ENCODE assay signal across 21 cellular contexts in genomic region chr3:62630664-62631063, GRCh38.
DNase-seq lines count a peak whose midpoint lies in the region; ATAC-seq, FAIRE-seq and TF ChIP-seq lines count a peak whose summit lies in the region.
"Had no signal": no experiment of that assay in that cellular context is flagged by ENCODE, and none has a peak within 500 bp of the region (broad histone marks: within the 10 kb centered on the region; RNA-seq: fewer than 3 reads in every experiment).

No MANE protein-coding gene starts in this region.

- H3K9me3 ChIP-seq in HepG2 (ENCODE audit: low read length) (no peaks in the 10 kb centered on the region), right lobe of liver (no peaks in the 10 kb centered on the region), Loucy (ENCODE audit: insufficient read depth, low read depth, low read length) (no peaks in the 10 kb centered on the region)
- H3K9me3 ChIP-seq: Caco-2 had no signal

- BruUV-seq in HepG2 (replicated peaks; lab: Mats Ljungman, UMichigan), result no TSS peak

- no peak for FAIRE-seq in HepG2 (lab: Jason Lieb, UNC)
- FAIRE-seq: GM12878, GM19239, H54, K562 had no signal

- no peaks in the 10 kb centered on the region for H3K9me2 ChIP-seq in Loucy (replicated peaks; ENCODE audit: low read depth, low read length)

- ATAC-seq in HepG2, result no peak
- ATAC-seq in right lobe of liver, result no peak
- ATAC-seq: GM12878, K562 had no signal

- no peaks in the 10 kb centered on the region for H3K36me3 ChIP-seq in HepG2 (replicated peaks in 1 of 2; ENCODE audit: control insufficient read depth in 1 of 2, insufficient read depth in 2 of 2, low read length in 2 of 2)
- H3K36me3 ChIP-seq in right lobe of liver, result no peaks in the 10 kb centered on the region
- H3K36me3 ChIP-seq in Loucy (ENCODE audit: insufficient read depth, low read length), result no peaks in the 10 kb centered on the region

- H3K4me1 ChIP-seq in HepG2 (ENCODE audit: insufficient read depth, low read length), result no peaks in the 10 kb centered on the region
- no peaks in the 10 kb centered on the region for H3K4me1 ChIP-seq in right lobe of liver
- H3K4me1 ChIP-seq in Loucy (ENCODE audit: insufficient read depth, low read length, poor library complexity, severe bottlenecking), result peaks cover 46% of the 10 kb centered on the region
- H3K4me1 ChIP-seq: Caco-2 had no signal

- H3K4me2 ChIP-seq in HepG2 (ENCODE audit: low read depth, low read length), result no peak overlapping the region
- H3K4me2 ChIP-seq in Loucy (ENCODE audit: low read depth, low read length, poor library complexity, severe bottlenecking), result peak overlapping the region; percentile 21

- no peak for TF ChIP-seq RAD21 in HepG2 (CRISPR knock-in tag; IDR thresholded peaks at IDR 0.05)

- DNase-seq in HepG2 (ENCODE audit: low spot score) (no peak), right lobe of liver (no peak), DMS79 treated with DMSO at 0.1 percent for 48 hours (lab: John Stamatoyannopoulos, UW) (peak; percentile 75), retinal pigment epithelial cell (ENCODE audit: low read depth) (peak; percentile 9), NCI-H748 (lab: John Stamatoyannopoulos, UW; ENCODE audit: unreplicated experiment) (no peak), substantia nigra (lab: John Stamatoyannopoulos, UW) (no peak), NCI-H345 (lab: John Stamatoyannopoulos, UW) (no peak)
- DNase-seq: 8988T; Caco-2; CD4-positive, alpha-beta T cell; DMS153; DND-41; EL; GM23248; HCEC 1CT had no signal

- no peak for TF ChIP-seq CTCF in HepG2 (CRISPR knock-in tag; IDR thresholded peaks at IDR 0.05)
- no peak for TF ChIP-seq CTCF in right lobe of liver (IDR thresholded peaks at IDR 0.05)
- no peak for TF ChIP-seq CTCF in Loucy (conservative IDR thresholded peaks at IDR 0.05; ENCODE audit: low read length)
- TF ChIP-seq CTCF in retinal pigment epithelial cell (conservative IDR thresholded peaks at IDR 0.05; ENCODE audit: low read depth, low read length), result no peak

- H3K79me2 ChIP-seq in HepG2 (ENCODE audit: insufficient read depth, low read length) (no peaks in the 10 kb centered on the region), Loucy (ENCODE audit: insufficient read depth, low read length) (no peaks in the 10 kb centered on the region)

- no peak for TF ChIP-seq POLR2A in HepG2 (IDR thresholded peaks at IDR 0.05; ENCODE audit: insufficient read depth in 1 of 2, low read depth in 2 of 2, low read length in 2 of 2)
- TF ChIP-seq POLR2A in right lobe of liver (IDR thresholded peaks at IDR 0.05), result no peak

- H3K4me3 ChIP-seq in HepG2 (replicated peaks in 1 of 3; ENCODE audit: insufficient read depth in 1 of 3, low read depth in 2 of 3, low read length in 3 of 3), result no peak overlapping the region
- no peak overlapping the region for H3K4me3 ChIP-seq in right lobe of liver
- peak overlapping the region; percentile 4 for H3K4me3 ChIP-seq in Loucy (ENCODE audit: low read length, poor library complexity, severe bottlenecking)
- no peak overlapping the region for H3K4me3 ChIP-seq in retinal pigment epithelial cell (ENCODE audit: low read length)
- H3K4me3 ChIP-seq: GM12878, GM23248, K562 had no signal

- TF ChIP-seq EP300 in HepG2 (IDR thresholded peaks at IDR 0.05; ENCODE audit: low read depth in 2 of 2, low read length in 2 of 2) (no peak), HepG2 (CRISPR knock-in tag; IDR thresholded peaks at IDR 0.05; ENCODE audit: borderline replicate concordance) (no peak)

- intact Hi-C loops in HepG2 (cut with micrococcal nuclease; ENCODE audit: unreplicated experiment) (no loop called here), right lobe of liver (cut with DNase I) (no loop called here)

- POLR2A ChIA-PET in HepG2 (lab: Yijun Ruan, JAX), result no interaction called here

- in situ Hi-C loops in HepG2 (cut with HindIII; ENCODE audit: extremely low pct_ligation_motif_present, low pct_unique_long_range_greater_than_20kb), result loop anchor here (25.0 kb wide), 1 partner anchor 1182 kb away; the partner anchor contains the start of gene C3orf49

- CTCF ChIA-PET in HepG2 (lab: Yijun Ruan, JAX; ENCODE audit: low intra/inter-chr PET ratio, low total read pairs), result no interaction called here

- H3K27me3 ChIP-seq in HepG2 (ENCODE audit: control insufficient read depth in 1 of 2, insufficient read depth in 2 of 2, low read length in 2 of 2), result no peaks in the 10 kb centered on the region
- H3K27me3 ChIP-seq in right lobe of liver, result no peaks in the 10 kb centered on the region
- no peaks in the 10 kb centered on the region for H3K27me3 ChIP-seq in Loucy (ENCODE audit: insufficient read depth, low read length, poor library complexity, severe bottlenecking)

- H3F3A ChIP-seq in Loucy (ENCODE audit: low read depth), result no peaks in the 10 kb centered on the region

- H3K9ac ChIP-seq in HepG2 (ENCODE audit: insufficient read depth, low read depth, low read length) (no peak overlapping the region), Loucy (ENCODE audit: low read depth, low read length, poor library complexity, severe bottlenecking) (no peak overlapping the region)
- H3K9ac ChIP-seq: GM23248 had no signal

- no peak overlapping the region for H2AFZ ChIP-seq in HepG2 (ENCODE audit: low read length)
- H2AFZ ChIP-seq in Loucy (ENCODE audit: low read length), result no peak overlapping the region
- H2AFZ ChIP-seq: GM23248 had no signal

- H3K27ac ChIP-seq in HepG2 (ENCODE audit: extremely low read length, insufficient read depth, low read length) (no peak overlapping the region), right lobe of liver (no peak overlapping the region), substantia nigra (ENCODE audit: low read depth, low read length, poor library complexity, severe bottlenecking) (no peak overlapping the region)
- H3K27ac ChIP-seq: C4-2B, GM23248 had no signal

- H4K20me1 ChIP-seq in HepG2 (ENCODE audit: insufficient read depth, low read length), result no peaks in the 10 kb centered on the region
- no peaks in the 10 kb centered on the region for H4K20me1 ChIP-seq in Loucy (ENCODE audit: insufficient read depth, low read length, poor library complexity, severe bottlenecking)

TF ChIP-seq in HepG2, 621 proteins besides CTCF, POLR2A, EP300 and RAD21:
- TF ChIP-seq ZNF777 (CRISPR knock-in tag; IDR thresholded peaks at IDR 0.05) (no peak), MAFK (conservative IDR thresholded peaks at IDR 0.05 in 1 of 2, IDR thresholded peaks at IDR 0.05 in 1 of 2; ENCODE audit: low read length in 2 of 2) (peak; percentile 12 to 58; a peak in 2 of 4 replicates), MAFF (IDR thresholded peaks at IDR 0.05; ENCODE audit: low read depth, low read length) (peak; percentile 49; the same call in 1 of the 2 replicates)

Comparison
In these comparisons a context has a peak if more than half of its experiments do, and no peak if none do; other contexts are left out.
1. DNase-seq: peak in DMS79 treated with DMSO at 0.1 percent for 48 hours (single experiment) and retinal pigment epithelial cell (single experiment); none in HepG2 (single experiment), right lobe of liver (0 of 3), NCI-H748 (single experiment), substantia nigra (0 of 49) and NCI-H345 (single experiment).